16 cellular contexts compared by ENCODE assay signal in genomic region chr11:66706989-66707388, GRCh38. TPM values are rescaled to one million over a fixed set of nuclear protein-coding genes. Genes with fewer than 3 reads are reported as not detected.
A peak's percentile ranks its signal among the peaks of the same experiment; 100 is the strongest.
DNase-seq lines count a peak whose midpoint lies in the region; ATAC-seq and TF ChIP-seq lines count a peak whose summit lies in the region.
"Had no signal": no experiment of that assay in that cellular context is flagged by ENCODE, and none has a peak within 500 bp of the region (broad histone marks: within the 10 kb centered on the region; RNA-seq: fewer than 3 reads in every experiment).

No MANE protein-coding gene starts in this region.

- H3K27ac Mint-ChIP-seq in Caco-2 (ENCODE audit: unreplicated experiment) (peak overlapping the region; percentile 76), H9 (peak overlapping the region in 2 of 3 experiments; percentile 28 to 49; a peak in 3 of 7 replicates), endodermal cell (peak overlapping the region; percentile 39)
- no peak overlapping the region for H3K27ac Mint-ChIP-seq in activated CD4-positive, alpha-beta T cell treated with anti-CD3 and anti-CD28 coated beads, Interleukin-2, amount 10 ng/mL, durations not matched to agents 7 days and 5 days

- H3K79me1 ChIP-seq in H9 (ENCODE audit: insufficient read depth, low read depth, low read length, poor library complexity, severe bottlenecking) (no peaks in the 10 kb centered on the region), neuronal stem cell (ENCODE audit: low read depth, low read length) (peaks cover 4% of the 10 kb centered on the region)

- H2BK15ac ChIP-seq in H9 (ENCODE audit: low read depth, low read length), result no peak overlapping the region
- H2BK15ac ChIP-seq in neuronal stem cell (ENCODE audit: low read length), result no peak overlapping the region

- 0 out of 2 replicates have a peak, but pooled peaks cover 4% of the 10 kb centered on the region for H3K36me3 ChIP-seq in Caco-2 (ENCODE audit: control insufficient read depth, insufficient read depth, low read length)
- peaks cover 7% of the 10 kb centered on the region for H3K36me3 ChIP-seq in endodermal cell (ENCODE audit: control insufficient read depth, insufficient read depth, low read length)
- H3K36me3 ChIP-seq in neuronal stem cell (replicated peaks in 1 of 2; ENCODE audit: control insufficient read depth in 2 of 2, insufficient read depth in 2 of 2, low read length in 2 of 2), result peaks cover 30 to 73% of the 10 kb centered on the region in 2 donors

- H3K4me3 Mint-ChIP-seq in Caco-2 (ENCODE audit: unreplicated experiment) (no peak overlapping the region), H9 (no peak overlapping the region), endodermal cell (no peak overlapping the region)
- no peak overlapping the region for H3K4me3 Mint-ChIP-seq in activated CD4-positive, alpha-beta T cell treated with anti-CD3 and anti-CD28 coated beads, Interleukin-2, amount 10 ng/mL, durations not matched to agents 7 days and 5 days
- H3K4me3 Mint-ChIP-seq: CD4-positive, alpha-beta memory T cell had no signal

- no peaks in the 10 kb centered on the region for H4K20me1 ChIP-seq in H9 (ENCODE audit: control insufficient read depth, insufficient read depth, insufficient read length)

- H2AK5ac ChIP-seq in H9 (ENCODE audit: insufficient read length, low read length) (no peak overlapping the region), neuronal stem cell (ENCODE audit: low read depth, low read length) (no peak overlapping the region)

- no peak overlapping the region for H3K56ac ChIP-seq in H9 (ENCODE audit: insufficient read length, low read depth, low read length)

- no TSS peak for BruUV-seq in Caco-2 (replicated peaks; lab: Mats Ljungman, UMichigan)

- no CpG with 5 or more reads among the region's 9 CpGs for WGBS in H9 (ENCODE audit: extremely low coverage, insufficient read length, low lambda C conversion rate)
- 94 to 97% methylated on average over 8 to 9 of the region's 9 CpGs for WGBS in endodermal cell (ENCODE audit: insufficient coverage in 1 of 2, insufficient read length in 1 of 2), 2 experiments
- no CpG with 5 or more reads among the region's 9 CpGs for WGBS in neuronal stem cell (ENCODE audit: extremely low coverage in 2 of 2, insufficient read length in 2 of 2, insufficient replicate concordance in 1 of 2), 2 donors

- H4K91ac ChIP-seq in H9 (ENCODE audit: insufficient read length, low read depth, low read length) (no peak overlapping the region), neuronal stem cell (ENCODE audit: low read depth, low read length, poor library complexity) (no peak overlapping the region)

- no peak overlapping the region for H4K8ac ChIP-seq in H9 (replicated peaks; ENCODE audit: insufficient read length, low read depth, low read length)
- no peak overlapping the region for H4K8ac ChIP-seq in neuronal stem cell (ENCODE audit: low read depth, low read length)

- ATAC-seq in HG02885 (IDR thresholded peaks at IDR 0.05; ENCODE audit: poor library complexity, unreplicated experiment), result no peak
- ATAC-seq: HCT116 had no signal

- H3K4ac ChIP-seq in H9 (ENCODE audit: low read depth, low read length), result no peak overlapping the region
- no peak overlapping the region for H3K4ac ChIP-seq in neuronal stem cell (ENCODE audit: low read length)

- no peak overlapping the region for H3K4me3 ChIP-seq in Caco-2 (ENCODE audit: low read depth, low read length)
- no peak overlapping the region for H3K4me3 ChIP-seq in endodermal cell (ENCODE audit: low read length)
- no peak overlapping the region for H3K4me3 ChIP-seq in neuronal stem cell (ENCODE audit: low read length in 2 of 2)
- H3K4me3 ChIP-seq: GM23248 had no signal

- POLR2A ChIA-PET in Caco-2 (lab: Charles Lee), result no interaction called here
- POLR2A ChIA-PET in activated CD4-positive, alpha-beta T cell treated with anti-CD3 and anti-CD28 coated beads, Interleukin-2, amount 10 ng/mL, durations not matched to agents 7 days and 5 days (lab: Charles Lee), result no interaction called here

- H2BK120ac ChIP-seq in H9 (ENCODE audit: low read depth, low read length, poor library complexity, severe bottlenecking) (no peak overlapping the region), neuronal stem cell (ENCODE audit: low read depth, low read length) (no peak overlapping the region)

- H3K9me3 ChIP-seq in Caco-2, result no peaks in the 10 kb centered on the region
- no peaks in the 10 kb centered on the region for H3K9me3 ChIP-seq in H9 (ENCODE audit: control insufficient read depth, low read depth, low read length)
- H3K9me3 ChIP-seq in endodermal cell (ENCODE audit: control insufficient read depth, low read length), result no peaks in the 10 kb centered on the region
- no peaks in the 10 kb centered on the region for H3K9me3 ChIP-seq in neuronal stem cell (replicated peaks in 1 of 2; ENCODE audit: control insufficient read depth in 2 of 2, insufficient read depth in 1 of 2, low read depth in 1 of 2, low read length in 2 of 2)

- intact Hi-C loops in Caco-2 (cut with micrococcal nuclease; ENCODE audit: unreplicated experiment), result no loop called here

- H3K18ac ChIP-seq in H9 (ENCODE audit: insufficient read length, low read depth, low read length) (no peak overlapping the region), neuronal stem cell (ENCODE audit: low read length) (no peak overlapping the region)

- CTCF ChIA-PET in Caco-2 (lab: Charles Lee), result no interaction called here
- CTCF ChIA-PET in activated CD4-positive, alpha-beta T cell treated with anti-CD3 and anti-CD28 coated beads, Interleukin-2, amount 10 ng/mL, durations not matched to agents 7 days and 5 days (lab: Charles Lee), result no interaction called here

- H3K4me1 Mint-ChIP-seq in Caco-2 (ENCODE audit: low read depth, unreplicated experiment) (peaks cover 7% of the 10 kb centered on the region), H9 (no peaks in the 10 kb centered on the region), endodermal cell (no peaks in the 10 kb centered on the region)
- H3K4me1 Mint-ChIP-seq in activated CD4-positive, alpha-beta T cell treated with anti-CD3 and anti-CD28 coated beads, Interleukin-2, amount 10 ng/mL, durations not matched to agents 7 days and 5 days, result peaks cover 2% of the 10 kb centered on the region
- H3K4me1 Mint-ChIP-seq: CD4-positive, alpha-beta memory T cell had no signal

- no peak for DNase-seq in Caco-2
- DNase-seq in H9, result no peak
- DNase-seq in endodermal cell, result no peak
- DNase-seq in neuronal stem cell (ENCODE audit: low spot score), result no peak
- no peak for DNase-seq in activated CD4-positive, alpha-beta T cell treated with anti-CD3 and anti-CD28 coated beads, Interleukin-2, amount 10 ng/mL, durations not matched to agents 7 days and 5 days
- DNase-seq in activated gamma-delta T cell treated with Interleukin-2 at 50 U/mL for 16 hours, result no peak
- DNase-seq in putamen (ENCODE audit: low spot score), result no peak
- DNase-seq: C1 segment of cervical spinal cord; CD4-positive, alpha-beta memory T cell; COR-L47; DMS153; DND-41; GM23248; H7 had no signal

- no peak overlapping the region for H2AFZ ChIP-seq in H9 (ENCODE audit: low read length)
- H2AFZ ChIP-seq in neuronal stem cell (ENCODE audit: low read length), result no peak overlapping the region
- H2AFZ ChIP-seq: GM23248 had no signal

- no peak overlapping the region for H4K5ac ChIP-seq in H9 (ENCODE audit: insufficient read length, low read depth, low read length)

- H3K79me2 ChIP-seq in H9 (ENCODE audit: insufficient read depth, low read length), result no peaks in the 10 kb centered on the region

- H3K9me3 Mint-ChIP-seq in Caco-2 (ENCODE audit: unreplicated experiment) (no peaks in the 10 kb centered on the region), H9 (no peaks in the 10 kb centered on the region), endodermal cell (no peaks in the 10 kb centered on the region)
- H3K9me3 Mint-ChIP-seq in activated CD4-positive, alpha-beta T cell treated with anti-CD3 and anti-CD28 coated beads, Interleukin-2, amount 10 ng/mL, durations not matched to agents 7 days and 5 days, result no peaks in the 10 kb centered on the region

- H3K4me2 ChIP-seq in H9 (ENCODE audit: insufficient read depth, insufficient read length, low read length) (no peak overlapping the region), neuronal stem cell (ENCODE audit: insufficient read depth, low read length, poor library complexity, severe bottlenecking) (no peak overlapping the region)

- H3K27me3 Mint-ChIP-seq in Caco-2 (ENCODE audit: insufficient read depth, unreplicated experiment), result no peaks in the 10 kb centered on the region
- H3K27me3 Mint-ChIP-seq in H9 (ENCODE audit: low read depth), result no peaks in the 10 kb centered on the region
- H3K27me3 Mint-ChIP-seq in endodermal cell (ENCODE audit: insufficient read depth), result no peaks in the 10 kb centered on the region
- no peaks in the 10 kb centered on the region for H3K27me3 Mint-ChIP-seq in activated CD4-positive, alpha-beta T cell treated with anti-CD3 and anti-CD28 coated beads, Interleukin-2, amount 10 ng/mL, durations not matched to agents 7 days and 5 days

- H3K27me3 ChIP-seq in Caco-2 (replicated peaks; ENCODE audit: control insufficient read depth, insufficient read depth, low read length) (no peaks in the 10 kb centered on the region), H9 (ENCODE audit: insufficient read depth, low read length) (no peaks in the 10 kb centered on the region), endodermal cell (ENCODE audit: control insufficient read depth, insufficient read depth, low read length, poor library complexity, severe bottlenecking) (no peaks in the 10 kb centered on the region), neuronal stem cell (ENCODE audit: control insufficient read depth in 3 of 3, insufficient read depth in 3 of 3, low read depth in 1 of 3, low read length in 3 of 3) (no peaks in the 10 kb centered on the region)

- no peak for TF ChIP-seq CTCF in Caco-2 (IDR thresholded peaks at IDR 0.05; ENCODE audit: insufficient read depth in 1 of 2, low read depth in 1 of 2, low read length in 1 of 2, severe bottlenecking in 1 of 2, unreplicated experiment in 1 of 2)
- TF ChIP-seq CTCF in H9 (conservative IDR thresholded peaks at IDR 0.05), result no peak
- no peak for TF ChIP-seq CTCF in endodermal cell (conservative IDR thresholded peaks at IDR 0.05)

- H3K23me2 ChIP-seq in H9 (ENCODE audit: insufficient read length, low read depth, low read length, poor library complexity, severe bottlenecking), result no peaks in the 10 kb centered on the region

- H3K14ac ChIP-seq in H9 (ENCODE audit: insufficient read depth, low read length), result no peak overlapping the region
- H3K14ac ChIP-seq in neuronal stem cell (ENCODE audit: low read length), result no peak overlapping the region

- H2BK5ac ChIP-seq in H9 (ENCODE audit: insufficient read length, low read length) (no peak overlapping the region), neuronal stem cell (ENCODE audit: low read length) (no peak overlapping the region)

- H3K27ac ChIP-seq in H9 (ENCODE audit: insufficient read length, low read depth, low read length), result no peak overlapping the region
- no peak overlapping the region for H3K27ac ChIP-seq in endodermal cell (ENCODE audit: low read depth, low read length)
- H3K27ac ChIP-seq in neuronal stem cell (replicated peaks; ENCODE audit: low read length), result no peak overlapping the region
- H3K27ac ChIP-seq: GM23248 had no signal

- H3K23ac ChIP-seq in H9 (ENCODE audit: insufficient read length, low read depth, low read length), result no peak overlapping the region
- peak overlapping the region; percentile 73 for H3K23ac ChIP-seq in neuronal stem cell (ENCODE audit: low read depth, low read length, poor library complexity)

- no peak overlapping the region for H3T11ph ChIP-seq in H9 (ENCODE audit: low read length)

- H2BK12ac ChIP-seq in H9 (ENCODE audit: insufficient read length, low read depth, low read length) (no peak overlapping the region), neuronal stem cell (ENCODE audit: low read length) (no peak overlapping the region)

- H2BK20ac ChIP-seq in H9 (ENCODE audit: low read depth, low read length, poor library complexity, severe bottlenecking), result no peak overlapping the region

- peaks cover 15% of the 10 kb centered on the region for H3K36me3 Mint-ChIP-seq in Caco-2 (ENCODE audit: insufficient read depth, unreplicated experiment)
- peaks cover 17 to 73% (median 67%) of the 10 kb centered on the region in 3 experiments; a peak in 6 of 7 replicates for H3K36me3 Mint-ChIP-seq in H9 (ENCODE audit: insufficient read depth in 1 of 3, low read depth in 3 of 3)
- H3K36me3 Mint-ChIP-seq in endodermal cell (ENCODE audit: low read depth), result peaks cover 42% of the 10 kb centered on the region
- no peaks in the 10 kb centered on the region for H3K36me3 Mint-ChIP-seq in activated CD4-positive, alpha-beta T cell treated with anti-CD3 and anti-CD28 coated beads, Interleukin-2, amount 10 ng/mL, durations not matched to agents 7 days and 5 days (ENCODE audit: low read depth)
- H3K36me3 Mint-ChIP-seq: CD4-positive, alpha-beta memory T cell had no signal

- H3K9ac ChIP-seq in H9 (ENCODE audit: extremely low read depth, insufficient read length, low read length) (no peak overlapping the region), endodermal cell (ENCODE audit: extremely low read depth, low read length, poor library complexity, severe bottlenecking) (no peak overlapping the region), neuronal stem cell (ENCODE audit: low read depth, low read length, poor library complexity) (no peak overlapping the region)
- H3K9ac ChIP-seq: GM23248 had no signal

- H3K4me1 ChIP-seq in Caco-2, result no peaks in the 10 kb centered on the region
- H3K4me1 ChIP-seq in H9 (ENCODE audit: insufficient read depth, low read length), result no peaks in the 10 kb centered on the region
- H3K4me1 ChIP-seq in endodermal cell (ENCODE audit: control insufficient read depth, insufficient read depth, low read length), result no peaks in the 10 kb centered on the region
- H3K4me1 ChIP-seq in neuronal stem cell (ENCODE audit: control insufficient read depth in 2 of 2, insufficient read depth in 1 of 2, low read depth in 1 of 2, low read length in 2 of 2), result no peaks in the 10 kb centered on the region

RNA-seq across cellular contexts. Expression of gene SPTBN2, which starts 22.0 kb away (rescaled TPM):
- total RNA-seq in Caco-2 (2022) (37.6 and 45.0 TPM in 2 replicates), H9 (2021) (80.4 and 84.8 TPM in 2 replicates), endodermal cell (10 to 100 TPM; 36.0 to 46.0 TPM)
- polyA plus RNA-seq in endodermal cell (2013, experiment 1 of 2), result 39.9 TPM
- 31.3 TPM for polyA plus RNA-seq in endodermal cell (2013, experiment 2 of 2)
- polyA plus RNA-seq in neuronal stem cell (2013, experiment 1 of 2), result 22.0 TPM
- 21.8 TPM for polyA plus RNA-seq in neuronal stem cell (2013, experiment 2 of 2)
- total RNA-seq in activated CD4-positive, alpha-beta T cell treated with anti-CD3 and anti-CD28 coated beads, Interleukin-2, amount 10 ng/mL, durations not matched to agents 7 days and 5 days, result under 1 TPM; 0.25 to 0.35 TPM
- total RNA-seq: CD4-positive, alpha-beta memory T cell had no signal
- polyA plus RNA-seq: CD4-positive, alpha-beta memory T cell; GM23248 had no signal

RNA-seq across cellular contexts. Expression of gene RBM4B, which starts 29.3 kb away (rescaled TPM):
- 39.8 and 45.8 TPM in 2 replicates for total RNA-seq in Caco-2 (2022)
- total RNA-seq in H9 (2021), result 34.0 and 36.9 TPM in 2 replicates
- 10 to 100 TPM; 23.3 to 28.5 TPM for total RNA-seq in endodermal cell
- 48.4 TPM for polyA plus RNA-seq in endodermal cell (2013, experiment 1 of 2)
- 41.6 TPM for polyA plus RNA-seq in endodermal cell (2013, experiment 2 of 2)
- polyA plus RNA-seq in neuronal stem cell (2013, experiment 1 of 2), result 19.8 TPM
- polyA plus RNA-seq in neuronal stem cell (2013, experiment 2 of 2), result 20.3 TPM
- total RNA-seq in activated CD4-positive, alpha-beta T cell treated with anti-CD3 and anti-CD28 coated beads, Interleukin-2, amount 10 ng/mL, durations not matched to agents 7 days and 5 days, result 10 to 100 TPM; 18.1 to 20.4 TPM

Comparison
In these comparisons a context has a peak if more than half of its experiments do, and no peak if none do; other contexts are left out.
1. RNA of gene SPTBN2, which starts 22.0 kb away (total RNA-seq): 80.4 to 84.8 TPM in H9, 36.0 to 46.0 TPM in endodermal cell and 37.6 to 45.0 TPM in Caco-2; 0.25 to 0.35 TPM in activated CD4-positive, alpha-beta T cell treated with anti-CD3 and anti-CD28 coated beads, Interleukin-2, amount 10 ng/mL, durations not matched to agents 7 days and 5 days; every median in the first group is over 10 times any median in the second.